28 cellular contexts compared by ENCODE assay signal in genomic region chr20:58763076-58763475, GRCh38.
"Had no signal": no experiment of that assay in that cellular context is flagged by ENCODE, and none has a peak within 500 bp of the region (broad histone marks: within the 10 kb centered on the region; RNA-seq: fewer than 3 reads in every experiment).

No MANE protein-coding gene starts in this region.

- DNase-seq: naive B cell; naive thymus-derived CD8-positive, alpha-beta T cell; nephron progenitor cell; nucleus accumbens; pancreas; right cardiac atrium; sigmoid colon; small intestine; stimulated activated CD4-positive, alpha-beta T cell treated with anti-CD3 and anti-CD28 coated beads, Interleukin-12 subunit alpha, Interleukin-12 subunit beta, amount 100 ng/mL, for 4 hours; stimulated activated CD4-positive, alpha-beta T cell treated with anti-CD3 and anti-CD28 coated beads, Interleukin-1b, Interleukin-23, amount 100 ng/mL, for 48 hours; stimulated activated CD4-positive, alpha-beta T cell treated with anti-CD3 and anti-CD28 coated beads, Interleukin-4, amount 100 ng/mL, for 1 hour; stimulated activated CD4-positive, alpha-beta T cell treated with anti-CD3 and anti-CD28 coated beads, Interleukin-4, amount 100 ng/mL, for 4 hours; stimulated activated CD8-positive, alpha-beta memory T cell treated with anti-CD3 and anti-CD28 coated beads, Interleukin-4, amount 100 ng/mL, for 48 hours; stimulated activated naive CD4-positive, alpha-beta T cell; stimulated activated naive CD8-positive, alpha-beta T cell treated with anti-CD3 and anti-CD28 coated beads, Interleukin-15, amount 100 ng/mL, for 72 hours; stimulated activated naive CD8-positive, alpha-beta T cell treated with anti-CD3 and anti-CD28 coated beads, Interleukin-15, Interleukin-2, amounts not matched to agents 100 U/mL and 50 U/mL, for 24 hours; substantia nigra; thyroid gland; trophoblast cell; upper lobe of left lung; uterus had no signal

- H3K27me3 ChIP-seq: pancreas, right lobe of liver, thyroid gland, tibial nerve, upper lobe of left lung, uterus had no signal

- H3K27ac ChIP-seq: neutrophil, pancreas, prostate gland, right lobe of liver, sigmoid colon, thoracic aorta, thyroid gland, tibial nerve, upper lobe of left lung, uterus had no signal

- H3K9me3 ChIP-seq: neutrophil, pancreas, prostate gland, right lobe of liver, sigmoid colon, thoracic aorta, thyroid gland, upper lobe of left lung, uterus had no signal

- H3K36me3 ChIP-seq: neutrophil, pancreas, prostate gland, right lobe of liver, sigmoid colon, thoracic aorta, thyroid gland, tibial nerve, upper lobe of left lung, uterus had no signal

- FAIRE-seq: pancreas, small intestine had no signal

- ATAC-seq: naive thymus-derived CD8-positive, alpha-beta T cell; natural killer cell treated with Interleukin-12 subunit alpha and Interleukin-12 subunit beta and Interleukin-15 and Interleukin-18, amount 100 ng/mL, for 72 hours; pancreas; right lobe of liver; stimulated activated memory B cell treated with anti-CD40 and anti-IgM and Interleukin-4, amounts not matched to agents 10 μg/mL and 1 μg/mL and 100 μg/mL, for 72 hours; stimulated activated naive CD8-positive, alpha-beta T cell treated with anti-CD3 and anti-CD28 coated beads, Interleukin-15, amount 100 ng/mL, for 72 hours; stimulated activated naive CD8-positive, alpha-beta T cell treated with anti-CD3 and anti-CD28 coated beads, Interleukin-15, Interleukin-2, amounts not matched to agents 100 U/mL and 50 U/mL, for 24 hours had no signal

- H3K4me3 ChIP-seq: pancreas, prostate gland, right lobe of liver, sigmoid colon, thoracic aorta, thyroid gland, tibial nerve, upper lobe of left lung, uterus had no signal

- H3K4me1 ChIP-seq: pancreas, prostate gland, right lobe of liver, sigmoid colon, thyroid gland, tibial nerve, upper lobe of left lung, uterus had no signal
